Comparison of ENCODE assay signal across 7 cellular contexts in the genomic region with DNA sequence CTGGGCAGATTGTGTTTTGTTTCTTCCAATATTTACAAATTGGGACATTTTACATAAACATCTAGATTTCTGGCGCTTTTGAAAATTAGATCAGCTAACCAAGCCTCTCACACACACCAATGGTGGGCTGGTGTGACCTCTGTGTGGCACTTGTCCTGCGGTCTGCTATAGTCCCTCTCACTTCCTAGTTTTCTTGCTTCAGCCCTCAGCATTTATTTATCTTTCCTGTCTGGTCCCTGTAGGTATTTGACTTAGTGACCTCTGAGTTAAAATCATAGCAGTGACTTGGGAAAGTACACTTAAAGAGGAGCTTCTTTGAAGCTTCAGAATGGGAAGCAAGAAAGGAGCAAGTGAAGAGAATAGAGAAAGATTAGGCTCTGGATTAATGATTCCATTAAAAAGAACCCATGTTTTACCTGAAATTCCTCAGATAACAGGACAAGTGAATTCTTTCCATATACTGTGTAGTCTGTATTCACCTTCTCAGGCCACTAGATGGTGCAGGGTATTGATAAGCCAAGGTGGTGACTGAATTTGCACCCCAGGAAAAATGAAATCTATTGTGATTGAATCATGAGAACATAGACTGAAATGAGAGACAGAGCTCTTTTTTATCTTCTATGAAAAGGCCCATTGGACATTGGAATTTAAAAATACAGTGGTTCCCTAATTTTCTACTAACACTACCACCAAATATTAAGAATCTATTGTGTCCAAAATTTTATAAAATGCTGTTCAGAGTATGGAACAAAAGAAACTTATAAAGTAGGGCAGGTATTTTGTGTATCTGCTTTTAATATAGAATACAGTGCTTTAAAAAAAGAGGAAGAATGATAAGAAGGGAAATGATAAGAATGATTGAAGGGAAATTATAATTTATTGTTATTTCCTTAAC. TPM values are rescaled to one million over a fixed set of nuclear protein-coding genes. Genes with fewer than 3 reads are reported as not detected.
DNase-seq lines count a peak whose midpoint lies in the region; ATAC-seq and TF ChIP-seq lines count a peak whose summit lies in the region.

No MANE protein-coding gene starts in this region.

- H3K4me3 ChIP-seq in DOHH2 (ENCODE audit: low read length) (peak overlapping the region; percentile 31), adrenal gland (no peak overlapping the region)
- no peak overlapping the region for H3K4me3 ChIP-seq in naive thymus-derived CD4-positive, alpha-beta T cell (ENCODE audit: low read length)

- no peaks in the 10 kb centered on the region for H3K27me3 Mint-ChIP-seq in naive thymus-derived CD4-positive, alpha-beta T cell

- H3K79me2 ChIP-seq in DOHH2 (ENCODE audit: control insufficient read depth, low read length): no peaks in the 10 kb centered on the region

- no peaks in the 10 kb centered on the region for H3K27me3 ChIP-seq in DOHH2 (ENCODE audit: control insufficient read depth, low read length)
- H3K27me3 ChIP-seq in adrenal gland: no peaks in the 10 kb centered on the region
- no peaks in the 10 kb centered on the region for H3K27me3 ChIP-seq in naive thymus-derived CD4-positive, alpha-beta T cell (ENCODE audit: control insufficient read depth in 2 of 2, insufficient read depth in 2 of 2, low read length in 2 of 2)

- peak overlapping the region; percentile 57 for H3K27ac ChIP-seq in DOHH2 (ENCODE audit: low read depth, low read length)
- no peak overlapping the region for H3K27ac ChIP-seq in adrenal gland
- H3K27ac ChIP-seq in naive thymus-derived CD4-positive, alpha-beta T cell (ENCODE audit: low read depth, low read length): no peak overlapping the region

- peak; percentile 38 for DNase-seq in HT-29 (ENCODE audit: low spot score)
- no peak for DNase-seq in adrenal gland
- peak in 7 of 9 donors; percentile 22 to 60 (median 41) for DNase-seq in naive thymus-derived CD4-positive, alpha-beta T cell
- DNase-seq in C1 segment of cervical spinal cord (lab: John Stamatoyannopoulos, UW): no peak

- POLR2A ChIA-PET in naive thymus-derived CD4-positive, alpha-beta T cell (lab: Charles Lee): interaction anchor here (0.5 to 6.0 kb wide), 8 partner anchors 8 to 650 kb away, joined by 3 to 46 read pairs (median 6); no protein-coding TSS in a partner anchor

- TF ChIP-seq CTCF in DOHH2 (IDR thresholded peaks at IDR 0.05; ENCODE audit: low read depth, low read length, poor library complexity, severe bottlenecking): peak; percentile 78
- peak; percentile 19 to 54 (median 48) for TF ChIP-seq CTCF in adrenal gland (IDR thresholded peaks at IDR 0.05)

- no peaks in the 10 kb centered on the region for H3K36me3 Mint-ChIP-seq in naive thymus-derived CD4-positive, alpha-beta T cell

- no peaks in the 10 kb centered on the region for H3K9me3 ChIP-seq in DOHH2 (ENCODE audit: control insufficient read depth, insufficient read depth, low read length)
- H3K9me3 ChIP-seq in adrenal gland (replicated peaks in 1 of 3): no peaks in the 10 kb centered on the region
- H3K9me3 ChIP-seq in naive thymus-derived CD4-positive, alpha-beta T cell (ENCODE audit: control insufficient read depth in 2 of 3, low read length in 3 of 3): no peaks in the 10 kb centered on the region

- H3K9me3 Mint-ChIP-seq in naive thymus-derived CD4-positive, alpha-beta T cell: no peaks in the 10 kb centered on the region

- no peak overlapping the region for H3K4me3 Mint-ChIP-seq in naive thymus-derived CD4-positive, alpha-beta T cell

- H3F3A ChIP-seq in DOHH2 (ENCODE audit: control insufficient read depth, insufficient read depth): peaks cover 32% of the 10 kb centered on the region

- intact Hi-C loops in adrenal gland (cut with DNase I): loop anchor here in 1 of 2 donors (10.0 kb wide), 1 partner anchor 114 kb away; no protein-coding TSS in a partner anchor
- intact Hi-C loops in naive thymus-derived CD4-positive, alpha-beta T cell (cut with micrococcal nuclease): loop anchor here (1.0 to 10.0 kb wide), 7 partner anchors 13 to 1164 kb away; a partner anchor contains a TSS

- ATAC-seq in GM19043 (IDR thresholded peaks at IDR 0.05; ENCODE audit: low read depth, unreplicated experiment) (peak; percentile 61), GM21526 (IDR thresholded peaks at IDR 0.05; ENCODE audit: low FRiP score, unreplicated experiment) (no peak)
- peak; percentile 72 for ATAC-seq in naive thymus-derived CD4-positive, alpha-beta T cell

- H3K27ac Mint-ChIP-seq in naive thymus-derived CD4-positive, alpha-beta T cell: peak overlapping the region in 7 of 9 donors; percentile 6 to 69 (median 44)

- no peaks in the 10 kb centered on the region for H4K20me1 ChIP-seq in DOHH2 (ENCODE audit: control insufficient read depth, insufficient read depth, low read depth, low read length)

- no peaks in the 10 kb centered on the region for H3K9me2 ChIP-seq in DOHH2 (replicated peaks; ENCODE audit: control insufficient read depth, low read length)

- H3K36me3 ChIP-seq in DOHH2 (ENCODE audit: control insufficient read depth, low read length) (no peaks in the 10 kb centered on the region), adrenal gland (replicated peaks in 1 of 2) (no peaks in the 10 kb centered on the region)
- H3K36me3 ChIP-seq in naive thymus-derived CD4-positive, alpha-beta T cell (ENCODE audit: control insufficient read depth in 2 of 3, insufficient read depth in 3 of 3, low read length in 3 of 3): no peaks in the 10 kb centered on the region

- peak overlapping the region; percentile 60 for H3K4me2 ChIP-seq in DOHH2 (ENCODE audit: low read length)

- TF ChIP-seq POLR2A in adrenal gland (IDR thresholded peaks at IDR 0.05): no peak

- peaks cover 98% of the 10 kb centered on the region for H3K4me1 ChIP-seq in DOHH2 (ENCODE audit: control insufficient read depth, low read length)
- H3K4me1 ChIP-seq in adrenal gland (replicated peaks in 1 of 2): peaks cover 0 to 5% of the 10 kb centered on the region in 2 donors
- H3K4me1 ChIP-seq in naive thymus-derived CD4-positive, alpha-beta T cell (ENCODE audit: control insufficient read depth in 2 of 2, insufficient read depth in 2 of 2, low read length in 2 of 2): peaks cover 29 to 45% of the 10 kb centered on the region in 2 donors

- H3K4me1 Mint-ChIP-seq in naive thymus-derived CD4-positive, alpha-beta T cell: peaks cover 22 to 33% (median 31%) of the 10 kb centered on the region in 7 donors

- CTCF ChIA-PET in naive thymus-derived CD4-positive, alpha-beta T cell (lab: Charles Lee): interaction anchor here (0.6 to 10.7 kb wide), 21 partner anchors 8 to 207 kb away, joined by 3 to 174 read pairs (median 4); no protein-coding TSS in a partner anchor

- WGBS in adrenal gland, 4 donors: 47 to 55% (median 49%) methylated on average over 2 of the region's 2 CpGs

RNA-seq across cellular contexts. Expression of a gene that starts 7.1 kb away (rescaled TPM):
- 0.38 and 0.97 TPM in 2 replicates for total RNA-seq in HT-29 (2014; rRNA removed; shearing (Covaris generic))
- 1 to 10 TPM in 7 of 8 donors, under 1 TPM in 1; 0.91 to 7.3 (median 3.0) TPM for total RNA-seq in adrenal gland
- polyA plus RNA-seq in adrenal gland: 1 to 10 TPM; 1.4 to 5.0 (median 1.7) TPM
- total RNA-seq in naive thymus-derived CD4-positive, alpha-beta T cell: 10 to 100 TPM in 4 of 5 experiments, 1 to 10 TPM in 1; 9.9 to 15.8 (median 14.9) TPM
- 10 to 100 TPM; 17.3 to 21.9 TPM for polyA plus RNA-seq in naive thymus-derived CD4-positive, alpha-beta T cell

Comparison
In these comparisons a context has a peak if more than half of its experiments do, and no peak if none do; other contexts are left out.
1. DNase-seq: peak in HT-29 (single experiment) and naive thymus-derived CD4-positive, alpha-beta T cell (7 of 9); none in adrenal gland (0 of 7) and C1 segment of cervical spinal cord (0 of 14).